ENCODE assay signal across 15 cellular contexts in genomic region chr3:127751163-127751621, GRCh38.
DNase-seq lines count a peak whose midpoint lies in the region; ATAC-seq, FAIRE-seq and TF ChIP-seq lines count a peak whose summit lies in the region.
"Had no signal": no experiment of that assay in that cellular context is flagged by ENCODE, and none has a peak within 500 bp of the region (broad histone marks: within the 10 kb centered on the region; RNA-seq: fewer than 3 reads in every experiment).

No MANE protein-coding gene starts in this region.

- ATAC-seq in HG03108 (IDR thresholded peaks at IDR 0.05; ENCODE audit: unreplicated experiment) (no peak), GM18907 (IDR thresholded peaks at IDR 0.05; ENCODE audit: unreplicated experiment) (no peak)
- no peak for ATAC-seq in activated T-cell treated with anti-CD3 and anti-CD28 coated beads, Interleukin-2, amount 50 U/mL, for 4 hours
- ATAC-seq: effector memory CD8-positive, alpha-beta T cell; pancreas had no signal

- no peak overlapping the region for H3K4me3 ChIP-seq in ascending aorta
- H3K4me3 ChIP-seq: lung, pancreas had no signal

- H3K4me1 ChIP-seq in ascending aorta: peaks cover 8 to 31% of the 10 kb centered on the region in 2 donors

- H3K4me3 Mint-ChIP-seq in nephron: no peak overlapping the region
- H3K4me3 Mint-ChIP-seq in activated T-cell treated with anti-CD3 and anti-CD28 coated beads, Interleukin-2, amount 50 U/mL, for 4 hours: no peak overlapping the region
- H3K4me3 Mint-ChIP-seq: effector memory CD8-positive, alpha-beta T cell had no signal

- no peaks in the 10 kb centered on the region for H3K36me3 Mint-ChIP-seq in nephron (ENCODE audit: low read depth)
- H3K36me3 Mint-ChIP-seq in activated T-cell treated with anti-CD3 and anti-CD28 coated beads, Interleukin-2, amount 50 U/mL, for 4 hours (ENCODE audit: insufficient read depth): no peaks in the 10 kb centered on the region

- no peak overlapping the region for H3K27ac ChIP-seq in ascending aorta
- H3K27ac ChIP-seq: pancreas had no signal

- peak overlapping the region; percentile 17 to 38 (median 24) for H3K27ac Mint-ChIP-seq in nephron

- DNase-seq in DMS79 treated with DMSO at 0.1 percent for 48 hours (lab: John Stamatoyannopoulos, UW): peak; percentile 92
- peak; percentile 33 for DNase-seq in H54 (ENCODE audit: insufficient read length, low spot score)
- DNase-seq in SHP77 treated with DMSO at 0.1 percent for 48 hours (lab: John Stamatoyannopoulos, UW): peak; percentile 36
- DNase-seq in ascending aorta (ENCODE audit: low spot score in 2 of 2): no peak
- DNase-seq in activated T-cell treated with anti-CD3 and anti-CD28 coated beads, Interleukin-2, amount 50 U/mL, for 4 hours: no peak
- DNase-seq: activated T-cell treated with anti-CD3 and anti-CD28 coated beads for 4 hours; effector memory CD8-positive, alpha-beta T cell; hippocampal formation; KG1; substantia nigra had no signal

- FAIRE-seq in H54 (lab: Jason Lieb, UNC): no peak
- FAIRE-seq: pancreas had no signal

- TF ChIP-seq CTCF in nephron (IDR thresholded peaks at IDR 0.05; ENCODE audit: unreplicated experiment in 3 of 3): no peak
- TF ChIP-seq CTCF in ascending aorta (IDR thresholded peaks at IDR 0.05): no peak

- TF ChIP-seq POLR2A in H54 (IDR thresholded peaks at IDR 0.05; ENCODE audit: low read depth, low read length): no peak

- peaks cover 73% of the 10 kb centered on the region for H3K4me1 Mint-ChIP-seq in nephron
- H3K4me1 Mint-ChIP-seq in activated T-cell treated with anti-CD3 and anti-CD28 coated beads, Interleukin-2, amount 50 U/mL, for 4 hours (ENCODE audit: low read depth): peaks cover 24% of the 10 kb centered on the region

- no peaks in the 10 kb centered on the region for H3K9me3 Mint-ChIP-seq in nephron
- H3K9me3 Mint-ChIP-seq in activated T-cell treated with anti-CD3 and anti-CD28 coated beads, Interleukin-2, amount 50 U/mL, for 4 hours: no peaks in the 10 kb centered on the region
- H3K9me3 Mint-ChIP-seq: effector memory CD8-positive, alpha-beta T cell had no signal

- intact Hi-C loops in ascending aorta (cut with DNase I): no loop called here

- peaks cover 26% of the 10 kb centered on the region for H3K27me3 Mint-ChIP-seq in nephron (ENCODE audit: low read depth)
- H3K27me3 Mint-ChIP-seq in activated T-cell treated with anti-CD3 and anti-CD28 coated beads, Interleukin-2, amount 50 U/mL, for 4 hours (ENCODE audit: low read depth): peaks cover 17% of the 10 kb centered on the region

- no peaks in the 10 kb centered on the region for H3K36me3 ChIP-seq in ascending aorta
- H3K36me3 ChIP-seq: pancreas had no signal

- H3K9me3 ChIP-seq in ascending aorta: no peaks in the 10 kb centered on the region
- H3K9me3 ChIP-seq: pancreas had no signal

- no peaks in the 10 kb centered on the region for H3K27me3 ChIP-seq in ascending aorta
- H3K27me3 ChIP-seq: pancreas had no signal

Comparison
In these comparisons a context has a peak if more than half of its experiments do, and no peak if none do; other contexts are left out.
1. DNase-seq: peak in DMS79 treated with DMSO at 0.1 percent for 48 hours (single experiment), H54 (single experiment) and SHP77 treated with DMSO at 0.1 percent for 48 hours (single experiment); none in ascending aorta (0 of 2) and activated T-cell treated with anti-CD3 and anti-CD28 coated beads, Interleukin-2, amount 50 U/mL, for 4 hours (single experiment).